ENCODE assay signal across 8 cellular contexts in the genomic region with DNA sequence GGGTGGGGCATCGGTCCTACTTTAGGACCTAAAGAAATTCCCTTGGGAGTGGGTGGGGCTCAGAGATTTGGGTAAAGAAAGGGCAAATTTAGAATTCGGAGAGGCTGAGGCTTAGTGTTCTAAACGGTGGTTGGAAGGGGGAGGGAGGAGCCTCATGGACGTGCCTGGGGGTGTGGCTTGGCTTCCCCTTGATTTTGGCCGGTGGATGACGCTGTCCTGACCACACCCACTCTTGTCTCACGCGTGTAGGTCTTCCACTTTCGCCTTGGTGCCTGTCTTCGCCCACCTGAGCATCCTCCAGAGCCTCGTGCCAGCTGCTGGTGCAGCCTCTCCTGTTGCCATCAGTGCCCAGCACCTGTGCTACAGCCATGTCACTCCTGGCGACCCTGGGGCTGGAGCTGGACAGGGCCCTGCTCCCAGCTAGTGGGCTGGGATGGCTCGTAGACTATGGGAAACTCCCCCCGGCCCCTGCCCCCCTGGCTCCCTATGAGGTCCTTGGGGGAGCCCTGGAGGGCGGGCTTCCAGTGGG. TPM values are rescaled to one million over a fixed set of nuclear protein-coding genes. Genes with fewer than 3 reads are reported as not detected.
A peak's percentile ranks its signal among the peaks of the same experiment; 100 is the strongest.
DNase-seq lines count a peak whose midpoint lies in the region; ATAC-seq and TF ChIP-seq lines count a peak whose summit lies in the region.

No MANE protein-coding gene starts in this region.

- peak overlapping the region; percentile 91 for H2AK5ac ChIP-seq in neuronal stem cell (ENCODE audit: low read depth, low read length)

- no peak for TF ChIP-seq CTCF in DOHH2 (IDR thresholded peaks at IDR 0.05; ENCODE audit: low read depth, low read length, poor library complexity, severe bottlenecking)
- no peak for TF ChIP-seq CTCF in endodermal cell (conservative IDR thresholded peaks at IDR 0.05)

- peak overlapping the region; percentile 26 for H2AFZ ChIP-seq in neuronal stem cell (ENCODE audit: low read length)

- peak overlapping the region; percentile 98 for H2BK5ac ChIP-seq in neuronal stem cell (ENCODE audit: low read length)

- H3K27me3 Mint-ChIP-seq in endodermal cell (ENCODE audit: insufficient read depth): no peaks in the 10 kb centered on the region

- H3K4me2 ChIP-seq in DOHH2 (ENCODE audit: low read length): peak overlapping the region; percentile 94
- peak overlapping the region; percentile 38 for H3K4me2 ChIP-seq in neuronal stem cell (ENCODE audit: insufficient read depth, low read length, poor library complexity, severe bottlenecking)

- H3K9ac ChIP-seq in endodermal cell (ENCODE audit: extremely low read depth, low read length, poor library complexity, severe bottlenecking) (no peak overlapping the region), neuronal stem cell (ENCODE audit: low read depth, low read length, poor library complexity) (no peak overlapping the region)

- H2BK15ac ChIP-seq in neuronal stem cell (ENCODE audit: low read length): peak overlapping the region; percentile 96

- H3K9me3 ChIP-seq in DOHH2 (ENCODE audit: control insufficient read depth, insufficient read depth, low read length) (no peaks in the 10 kb centered on the region), endodermal cell (ENCODE audit: control insufficient read depth, low read length) (no peaks in the 10 kb centered on the region), neuronal stem cell (replicated peaks in 1 of 2; ENCODE audit: control insufficient read depth in 2 of 2, insufficient read depth in 1 of 2, low read depth in 1 of 2, low read length in 2 of 2) (no peaks in the 10 kb centered on the region)

- H2BK120ac ChIP-seq in neuronal stem cell (ENCODE audit: low read depth, low read length): peak overlapping the region; percentile 21

- DNase-seq in NCI-H2227 treated with DMSO at 0.1 percent for 48 hours (lab: John Stamatoyannopoulos, UW) (peak; percentile 22), endodermal cell (peak; percentile 76), neuronal stem cell (ENCODE audit: low spot score) (no peak), GM19238 (ENCODE audit: insufficient read length, low spot score) (no peak), HT-29 (ENCODE audit: low spot score) (no peak), NCI-H226 (no peak)

- H4K8ac ChIP-seq in neuronal stem cell (ENCODE audit: low read depth, low read length): peak overlapping the region; percentile 94

- peak overlapping the region; percentile 83 for H3K4me3 Mint-ChIP-seq in endodermal cell

- H4K20me1 ChIP-seq in DOHH2 (ENCODE audit: control insufficient read depth, insufficient read depth, low read depth, low read length): peaks cover 16% of the 10 kb centered on the region

- H2BK12ac ChIP-seq in neuronal stem cell (ENCODE audit: low read length): no peak overlapping the region

- peak overlapping the region; percentile 60 for H3K4ac ChIP-seq in neuronal stem cell (ENCODE audit: low read length)

- no peak overlapping the region for H3K27ac ChIP-seq in DOHH2 (ENCODE audit: low read depth, low read length)
- no peak overlapping the region for H3K27ac ChIP-seq in endodermal cell (ENCODE audit: low read depth, low read length)
- peak overlapping the region; percentile 69 for H3K27ac ChIP-seq in neuronal stem cell (replicated peaks; ENCODE audit: low read length)

- H3K27me3 ChIP-seq in DOHH2 (ENCODE audit: control insufficient read depth, low read length): no peaks in the 10 kb centered on the region
- H3K27me3 ChIP-seq in endodermal cell (ENCODE audit: control insufficient read depth, insufficient read depth, low read length, poor library complexity, severe bottlenecking): no peaks in the 10 kb centered on the region
- no peaks in the 10 kb centered on the region for H3K27me3 ChIP-seq in neuronal stem cell (ENCODE audit: control insufficient read depth in 3 of 3, insufficient read depth in 3 of 3, low read depth in 1 of 3, low read length in 3 of 3)

- H3K79me1 ChIP-seq in neuronal stem cell (ENCODE audit: low read depth, low read length): peaks cover 6% of the 10 kb centered on the region

- H3K27ac Mint-ChIP-seq in endodermal cell: no peak overlapping the region

- H3K9me3 Mint-ChIP-seq in endodermal cell: no peaks in the 10 kb centered on the region

- peaks cover 56% of the 10 kb centered on the region for H3K79me2 ChIP-seq in DOHH2 (ENCODE audit: control insufficient read depth, low read length)

- H3K4me3 ChIP-seq in DOHH2 (ENCODE audit: low read length) (peak overlapping the region; percentile 82), endodermal cell (ENCODE audit: low read length) (peak overlapping the region; percentile 100), neuronal stem cell (ENCODE audit: low read length in 2 of 2) (peak overlapping the region; percentile 50 to 97)

- H3K36me3 Mint-ChIP-seq in endodermal cell (ENCODE audit: low read depth): peaks cover 43% of the 10 kb centered on the region

- 75 to 82% methylated on average over 9 to 15 of the region's 15 CpGs for WGBS in endodermal cell (ENCODE audit: insufficient coverage in 1 of 2, insufficient read length in 1 of 2), 2 experiments
- WGBS in neuronal stem cell (ENCODE audit: extremely low coverage in 2 of 2, insufficient read length in 2 of 2, insufficient replicate concordance in 1 of 2), 2 donors: no CpG with 5 or more reads among the region's 15 CpGs

- H3K4me1 ChIP-seq in DOHH2 (ENCODE audit: control insufficient read depth, low read length): peaks cover 30% of the 10 kb centered on the region
- H3K4me1 ChIP-seq in endodermal cell (ENCODE audit: control insufficient read depth, insufficient read depth, low read length): peaks cover 7% of the 10 kb centered on the region
- peaks cover 7 to 11% of the 10 kb centered on the region in 2 donors for H3K4me1 ChIP-seq in neuronal stem cell (ENCODE audit: control insufficient read depth in 2 of 2, insufficient read depth in 1 of 2, low read depth in 1 of 2, low read length in 2 of 2)

- H3F3A ChIP-seq in DOHH2 (ENCODE audit: control insufficient read depth, insufficient read depth): no peaks in the 10 kb centered on the region

- peaks cover 66% of the 10 kb centered on the region for H3K36me3 ChIP-seq in DOHH2 (ENCODE audit: control insufficient read depth, low read length)
- peaks cover 43% of the 10 kb centered on the region for H3K36me3 ChIP-seq in endodermal cell (ENCODE audit: control insufficient read depth, insufficient read depth, low read length)
- peaks cover 15 to 43% of the 10 kb centered on the region in 2 donors for H3K36me3 ChIP-seq in neuronal stem cell (replicated peaks in 1 of 2; ENCODE audit: control insufficient read depth in 2 of 2, insufficient read depth in 2 of 2, low read length in 2 of 2)

- no peak for ATAC-seq in GM21619 (IDR thresholded peaks at IDR 0.05; ENCODE audit: unreplicated experiment)

- H3K23ac ChIP-seq in neuronal stem cell (ENCODE audit: low read depth, low read length, poor library complexity): peak overlapping the region; percentile 97

- H4K91ac ChIP-seq in neuronal stem cell (ENCODE audit: low read depth, low read length, poor library complexity): peak overlapping the region; percentile 94

- peak overlapping the region; percentile 95 for H3K18ac ChIP-seq in neuronal stem cell (ENCODE audit: low read length)

- no peaks in the 10 kb centered on the region for H3K9me2 ChIP-seq in DOHH2 (replicated peaks; ENCODE audit: control insufficient read depth, low read length)

- H3K14ac ChIP-seq in neuronal stem cell (ENCODE audit: low read length): peak overlapping the region; percentile 83

- H3K4me1 Mint-ChIP-seq in endodermal cell: peaks cover 10% of the 10 kb centered on the region

RNA-seq across cellular contexts. Expression of a gene that starts 1.2 kb away (rescaled TPM):
- 10 to 100 TPM; 84.9 to 96.4 TPM for total RNA-seq in endodermal cell
- polyA plus RNA-seq in endodermal cell (2013, experiment 1 of 2): 80.0 TPM
- polyA plus RNA-seq in endodermal cell (2013, experiment 2 of 2): 78.3 TPM
- 69.0 TPM for polyA plus RNA-seq in neuronal stem cell (2013, experiment 1 of 2)
- polyA plus RNA-seq in neuronal stem cell (2013, experiment 2 of 2): 72.2 TPM
- 133 TPM in 2 replicates for total RNA-seq in HT-29 (2014; rRNA removed; shearing (Covaris generic))

RNA-seq across cellular contexts. Expression of a gene that starts 1.5 kb away (rescaled TPM):
- total RNA-seq in endodermal cell: 10 to 100 TPM in 1 of 2 donors, 1 to 10 TPM in 1; 7.4 to 12.0 TPM
- 11.8 TPM for polyA plus RNA-seq in endodermal cell (2013, experiment 1 of 2)
- polyA plus RNA-seq in endodermal cell (2013, experiment 2 of 2): 9.1 TPM
- 7.5 TPM for polyA plus RNA-seq in neuronal stem cell (2013, experiment 1 of 2)
- polyA plus RNA-seq in neuronal stem cell (2013, experiment 2 of 2): 7.7 TPM
- 32.2 and 32.8 TPM in 2 replicates for total RNA-seq in HT-29 (2014; rRNA removed; shearing (Covaris generic))

RNA-seq across cellular contexts. Expression of a gene that starts 30.4 kb away (rescaled TPM):
- total RNA-seq in endodermal cell: not detected
- polyA plus RNA-seq in endodermal cell (2013, experiment 1 of 2): not detected
- polyA plus RNA-seq in endodermal cell (2013, experiment 2 of 2): not detected
- not detected for polyA plus RNA-seq in neuronal stem cell (2013, experiment 1 of 2)
- polyA plus RNA-seq in neuronal stem cell (2013, experiment 2 of 2): not detected
- total RNA-seq in HT-29 (2014; rRNA removed; shearing (Covaris generic)): not detected in 2 replicates

RNA-seq across cellular contexts. Expression of a gene that starts 33.9 kb away (rescaled TPM):
- under 1 TPM in 1 of 2 donors, not detected in 1; 0.97 TPM for total RNA-seq in endodermal cell
- polyA plus RNA-seq in endodermal cell (2013, experiment 1 of 2): 0.68 TPM
- polyA plus RNA-seq in endodermal cell (2013, experiment 2 of 2): 0.95 TPM
- polyA plus RNA-seq in neuronal stem cell (2013, experiment 1 of 2): 0.28 TPM
- polyA plus RNA-seq in neuronal stem cell (2013, experiment 2 of 2): 0.26 TPM
- 1.1 and 2.3 TPM in 2 replicates for total RNA-seq in HT-29 (2014; rRNA removed; shearing (Covaris generic))

RNA-seq across cellular contexts. Expression of a gene that starts 53.0 kb away (rescaled TPM):
- total RNA-seq in endodermal cell: 10 to 100 TPM; 40.7 to 47.3 TPM
- polyA plus RNA-seq in endodermal cell (2013, experiment 1 of 2): 35.5 TPM
- 29.4 TPM for polyA plus RNA-seq in endodermal cell (2013, experiment 2 of 2)
- 29.5 TPM for polyA plus RNA-seq in neuronal stem cell (2013, experiment 1 of 2)
- 29.9 TPM for polyA plus RNA-seq in neuronal stem cell (2013, experiment 2 of 2)
- 34.5 and 38.4 TPM in 2 replicates for total RNA-seq in HT-29 (2014; rRNA removed; shearing (Covaris generic))

Comparison
In these comparisons a context has a peak if more than half of its experiments do, and no peak if none do; other contexts are left out.
1. DNase-seq: peak in NCI-H2227 treated with DMSO at 0.1 percent for 48 hours (single experiment) and endodermal cell (single experiment); none in neuronal stem cell (single experiment), GM19238 (single experiment), HT-29 (single experiment) and NCI-H226 (single experiment).
2. Peak in every context shown above with its lines, with median percentiles within 50 percentile points of each other: H3K4me3 ChIP-seq.